In the genomic region with DNA sequence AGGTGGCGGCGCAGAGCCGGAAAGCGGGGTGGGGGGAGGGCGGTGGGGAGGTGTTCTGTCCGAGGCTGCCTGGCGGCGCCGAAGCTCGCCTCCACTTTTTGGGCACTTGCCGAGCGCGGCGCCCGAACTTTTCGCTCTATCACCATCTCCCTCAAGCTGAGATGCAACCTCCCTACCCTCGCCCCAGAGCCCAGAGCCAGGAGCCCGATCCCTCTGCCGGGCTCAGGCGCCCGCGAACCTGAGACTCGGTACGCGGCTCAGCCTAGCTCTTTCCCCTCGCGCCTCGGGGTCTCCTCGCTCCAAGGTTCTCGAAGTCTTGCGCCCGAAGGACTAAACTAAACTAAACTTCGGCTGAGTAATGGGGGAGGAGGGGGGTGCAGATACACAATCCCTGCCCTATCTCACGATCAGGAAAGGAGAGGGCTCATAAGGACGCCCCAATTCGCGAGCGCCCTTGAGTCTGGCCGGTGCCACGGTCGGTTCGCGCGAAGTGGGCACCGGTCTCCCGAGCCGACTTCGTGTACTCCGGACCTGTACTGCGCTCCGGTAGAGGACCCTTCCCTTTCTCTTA, we compare ENCODE assay signal across 1 cellular context.
TF ChIP-seq lines count a peak whose summit lies in the region.

No MANE protein-coding gene starts in this region.

TF ChIP-seq in HEK293, 187 proteins besides CTCF, POLR2A, EP300 and RAD21 (continued from another document):
- TF ChIP-seq ZBTB8A (tag by site-specific recombination; IDR thresholded peaks at IDR 0.05) (peak; percentile 93), ZNF660 (tag by site-specific recombination; IDR thresholded peaks at IDR 0.05) (no peak), ZBTB26 (tag by site-specific recombination; optimal IDR thresholded peaks at IDR 0.05) (peak; percentile 8), ZNF621 (tag by site-specific recombination; IDR thresholded peaks at IDR 0.05) (no peak)
- TF ChIP-seq, protein P1, sequence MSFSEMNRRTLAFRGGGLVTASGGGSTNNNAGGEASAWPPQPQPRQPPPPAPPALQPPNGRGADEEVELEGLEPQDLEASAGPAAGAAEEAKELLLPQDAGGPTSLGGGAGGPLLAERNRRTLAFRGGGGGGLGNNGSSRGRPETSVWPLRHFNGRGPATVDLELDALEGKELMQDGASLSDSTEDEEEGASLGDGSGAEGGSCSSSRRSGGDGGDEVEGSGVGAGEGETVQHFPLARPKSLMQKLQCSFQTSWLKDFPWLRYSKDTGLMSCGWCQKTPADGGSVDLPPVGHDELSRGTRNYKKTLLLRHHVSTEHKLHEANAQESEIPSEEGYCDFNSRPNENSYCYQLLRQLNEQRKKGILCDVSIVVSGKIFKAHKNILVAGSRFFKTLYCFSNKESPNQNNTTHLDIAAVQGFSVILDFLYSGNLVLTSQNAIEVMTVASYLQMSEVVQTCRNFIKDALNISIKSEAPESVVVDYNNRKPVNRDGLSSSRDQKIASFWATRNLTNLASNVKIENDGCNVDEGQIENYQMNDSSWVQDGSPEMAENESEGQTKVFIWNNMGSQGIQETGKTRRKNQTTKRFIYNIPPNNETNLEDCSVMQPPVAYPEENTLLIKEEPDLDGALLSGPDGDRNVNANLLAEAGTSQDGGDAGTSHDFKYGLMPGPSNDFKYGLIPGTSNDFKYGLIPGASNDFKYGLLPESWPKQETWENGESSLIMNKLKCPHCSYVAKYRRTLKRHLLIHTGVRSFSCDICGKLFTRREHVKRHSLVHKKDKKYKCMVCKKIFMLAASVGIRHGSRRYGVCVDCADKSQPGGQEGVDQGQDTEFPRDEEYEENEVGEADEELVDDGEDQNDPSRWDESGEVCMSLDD (tag by site-specific recombination; IDR thresholded peaks at IDR 0.05) = 0 out of 2 replicates have a peak, but pooled peaks have one; percentile 32
TF ChIP-seq in HEK293: peak in this region for 7.
